In genomic region chr17:31374503-31374902, GRCh38 we compare ENCODE assay signal across 1 cellular context.
TF ChIP-seq lines count a peak whose summit lies in the region.

No MANE protein-coding gene starts in this region.

TF ChIP-seq in GM12878, 131 proteins besides CTCF, POLR2A, EP300 and RAD21 (continued from another document):
- TF ChIP-seq RBBP5 (conservative IDR thresholded peaks at IDR 0.05) (no peak), CEBPB (IDR thresholded peaks at IDR 0.05; ENCODE audit: borderline replicate concordance in 1 of 2, low read depth in 2 of 2, low read length in 2 of 2) (no peak), ZBED1 (IDR thresholded peaks at IDR 0.05; ENCODE audit: borderline replicate concordance) (no peak), YY1 (IDR thresholded peaks at IDR 0.05; ENCODE audit: low read depth, low read length) (no peak), ZNF384 (IDR thresholded peaks at IDR 0.05; ENCODE audit: borderline replicate concordance, low read depth, low read length) (0 out of 2 replicates have a peak, but pooled peaks have one; percentile 24), HDGF (IDR thresholded peaks at IDR 0.05) (no peak), MEF2B (IDR thresholded peaks at IDR 0.05; ENCODE audit: partially characterized antibody, poor library complexity, severe bottlenecking) (no peak), REST (IDR thresholded peaks at IDR 0.05; ENCODE audit: low read depth, low read length) (no peak), HDAC6 (IDR thresholded peaks at IDR 0.05; ENCODE audit: unreplicated experiment) (no peak), CHD2 (IDR thresholded peaks at IDR 0.05; ENCODE audit: borderline replicate concordance, low read depth, low read length) (no peak), DPF2 (IDR thresholded peaks at IDR 0.05) (no peak), NR2C2 (IDR thresholded peaks at IDR 0.05; ENCODE audit: borderline replicate concordance, control insufficient read depth, insufficient read length, low read depth) (no peak), TCF3 (IDR thresholded peaks at IDR 0.05; ENCODE audit: borderline replicate concordance, insufficient read depth, low read depth, low read length) (no peak), NRF1 (conservative IDR thresholded peaks at IDR 0.05; ENCODE audit: low read depth, low read length) (no peak), CREM (IDR thresholded peaks at IDR 0.05; ENCODE audit: low read depth) (no peak), RUNX3 (IDR thresholded peaks at IDR 0.05; ENCODE audit: low read length) (peak; percentile 67), RFX5 (IDR thresholded peaks at IDR 0.05; ENCODE audit: low read depth, low read length) (no peak), SMARCA5 (IDR thresholded peaks at IDR 0.05) (no peak), PAX5 (IDR thresholded peaks at IDR 0.05; ENCODE audit: borderline replicate concordance, low read depth, low read length) (0 out of 2 replicates have a peak, but pooled peaks have one; percentile 32), NFIC (IDR thresholded peaks at IDR 0.05; ENCODE audit: low read depth, low read length) (0 out of 2 replicates have a peak, but pooled peaks have one; percentile 37), SP1 (IDR thresholded peaks at IDR 0.05; ENCODE audit: low read depth, low read length) (no peak), ZBTB33 (IDR thresholded peaks at IDR 0.05) (no peak), FOXK2 (IDR thresholded peaks at IDR 0.05) (no peak), POLR2AphosphoS5 (IDR thresholded peaks at IDR 0.05; ENCODE audit: low read length) (no peak), MAX (IDR thresholded peaks at IDR 0.05; ENCODE audit: low read depth, low read length) (no peak), TAF1 (IDR thresholded peaks at IDR 0.05; ENCODE audit: borderline replicate concordance, low read depth, low read length) (no peak), PKNOX1 (IDR thresholded peaks at IDR 0.05) (no peak), NFYA (IDR thresholded peaks at IDR 0.05; ENCODE audit: borderline replicate concordance, low read depth, low read length) (no peak), PBX3 (IDR thresholded peaks at IDR 0.05; ENCODE audit: insufficient replicate concordance, low read depth, low read length) (no peak), FOS (IDR thresholded peaks at IDR 0.05; ENCODE audit: borderline replicate concordance, extremely low read depth, insufficient read length) (no peak), MLLT1 (IDR thresholded peaks at IDR 0.05) (no peak), ZZZ3 (IDR thresholded peaks at IDR 0.05; ENCODE audit: control insufficient read depth, insufficient read length, low read depth) (no peak)
